In genomic region chr1:83796409-83796808, GRCh38 we compare ENCODE assay signal across 30 cellular contexts.
DNase-seq lines count a peak whose midpoint lies in the region; ATAC-seq, FAIRE-seq and TF ChIP-seq lines count a peak whose summit lies in the region.
"Had no signal": no experiment of that assay in that cellular context is flagged by ENCODE, and none has a peak within 500 bp of the region (broad histone marks: within the 10 kb centered on the region; RNA-seq: fewer than 3 reads in every experiment).

No MANE protein-coding gene starts in this region.

- H2AFZ ChIP-seq in GM23248: no peak overlapping the region

- H3K9me3 ChIP-seq in GM23248 (ENCODE audit: low read depth) (no peaks in the 10 kb centered on the region), kidney (ENCODE audit: control insufficient read depth in 1 of 2, low read length in 2 of 2) (no peaks in the 10 kb centered on the region), heart left ventricle (no peaks in the 10 kb centered on the region)
- H3K9me3 ChIP-seq: lower lobe of right lung had no signal

- CTCF ChIA-PET in activated CD8-positive, alpha-beta T cell treated with anti-CD3 and anti-CD28 coated beads, Interleukin-2, amount 10 ng/mL, durations not matched to agents 7 days and 5 days (lab: Charles Lee): no interaction called here

- no peak overlapping the region for H3K27ac Mint-ChIP-seq in activated CD8-positive, alpha-beta T cell treated with anti-CD3 and anti-CD28 coated beads, Interleukin-2, amount 10 ng/mL, durations not matched to agents 7 days and 5 days
- H3K27ac Mint-ChIP-seq: activated CD4-positive, alpha-beta T cell treated with anti-CD3 and anti-CD28 coated beads for 36 hours; activated naive CD4-positive, alpha-beta T cell treated with anti-CD3 and anti-CD28 coated beads, Interleukin-2, amount 50 U/mL, for 24 hours; activated T-helper 2 cell treated with anti-CD3 and anti-CD28 coated beads, Interferon-gamma antibody, Interleukin-2, Interleukin-4, amounts not matched to agents 10 μg/mL and 5 μg/mL and 100 μg/mL, durations not matched to agents 14 hours and 24 hours and 36 hours; natural killer cell treated with Interleukin-12 subunit alpha and Interleukin-12 subunit beta and Interleukin-15 and Interleukin-18, amount 100 ng/mL, for 72 hours; stimulated activated memory B cell treated with anti-CD40 and anti-IgM and Interleukin-4, amounts not matched to agents 10 μg/mL and 1 μg/mL and 100 μg/mL, for 72 hours; T-helper 2 cell treated with Interferon-gamma antibody and Interleukin-4, amounts not matched to agents 5 μg/mL and 100 μg/mL, for 36 hours had no signal

- no peak overlapping the region for H3K4me3 ChIP-seq in GM23248
- no peak overlapping the region for H3K4me3 ChIP-seq in choroid plexus epithelial cell (ENCODE audit: low read depth, low read length)
- no peak overlapping the region for H3K4me3 ChIP-seq in kidney (ENCODE audit: low read length in 2 of 2)
- H3K4me3 ChIP-seq in heart left ventricle: no peak overlapping the region
- H3K4me3 ChIP-seq: lower lobe of right lung had no signal

- POLR2A ChIA-PET in activated CD8-positive, alpha-beta T cell treated with anti-CD3 and anti-CD28 coated beads, Interleukin-2, amount 10 ng/mL, durations not matched to agents 7 days and 5 days (lab: Charles Lee): no interaction called here

- no peak for FAIRE-seq in kidney (lab: Jason Lieb, UNC)
- FAIRE-seq: bronchial epithelial cell, GM18507, GM19239 had no signal

- H3K27me3 Mint-ChIP-seq in activated CD8-positive, alpha-beta T cell treated with anti-CD3 and anti-CD28 coated beads, Interleukin-2, amount 10 ng/mL, durations not matched to agents 7 days and 5 days (ENCODE audit: low read depth): no peaks in the 10 kb centered on the region
- H3K27me3 Mint-ChIP-seq: activated CD4-positive, alpha-beta T cell treated with anti-CD3 and anti-CD28 coated beads for 36 hours; activated naive CD4-positive, alpha-beta T cell treated with anti-CD3 and anti-CD28 coated beads, Interleukin-2, amount 50 U/mL, for 24 hours; natural killer cell treated with Interleukin-12 subunit alpha and Interleukin-12 subunit beta and Interleukin-15 and Interleukin-18, amount 100 ng/mL, for 72 hours; stimulated activated memory B cell treated with anti-CD40 and anti-IgM and Interleukin-4, amounts not matched to agents 10 μg/mL and 1 μg/mL and 100 μg/mL, for 72 hours had no signal

- peak; percentile 46 for DNase-seq in GM23248
- DNase-seq in choroid plexus epithelial cell (ENCODE audit: low read depth): peak; percentile 17
- DNase-seq in iris pigment epithelial cell (ENCODE audit: low read depth): peak; percentile 11
- DNase-seq in kidney: no peak
- no peak for DNase-seq in activated CD8-positive, alpha-beta T cell treated with anti-CD3 and anti-CD28 coated beads, Interleukin-2, amount 10 ng/mL, durations not matched to agents 7 days and 5 days
- DNase-seq in NCI-H774 (lab: John Stamatoyannopoulos, UW): no peak
- DNase-seq in heart left ventricle: no peak
- DNase-seq: activated CD4-positive, alpha-beta T cell treated with anti-CD3 and anti-CD28 coated beads for 36 hours; activated T-cell treated with anti-CD3 and anti-CD28 coated beads for 4 hours; DND-41; effector CD4-positive, alpha-beta T cell; H9; Kasumi-1; lower lobe of right lung; MV-4-11; NCI-H1436; NCI-H2081 treated with DMSO at 0.1 percent for 48 hours; occipital lobe; stimulated activated CD4-positive, alpha-beta T cell treated with anti-CD3 and anti-CD28 coated beads, Interleukin-15, amount 100 ng/mL, for 24 hours; substantia nigra had no signal

- H3F3A ChIP-seq in GM23248 (ENCODE audit: insufficient read depth): no peaks in the 10 kb centered on the region

- H3K27me3 ChIP-seq in GM23248 (replicated peaks; ENCODE audit: insufficient read depth): no peaks in the 10 kb centered on the region
- H3K27me3 ChIP-seq in heart left ventricle: no peaks in the 10 kb centered on the region

- H3K4me3 Mint-ChIP-seq in activated CD8-positive, alpha-beta T cell treated with anti-CD3 and anti-CD28 coated beads, Interleukin-2, amount 10 ng/mL, durations not matched to agents 7 days and 5 days: no peak overlapping the region
- H3K4me3 Mint-ChIP-seq: activated CD4-positive, alpha-beta T cell treated with anti-CD3 and anti-CD28 coated beads for 36 hours; activated naive CD4-positive, alpha-beta T cell treated with anti-CD3 and anti-CD28 coated beads, Interleukin-2, amount 50 U/mL, for 24 hours; H9; natural killer cell treated with Interleukin-12 subunit alpha and Interleukin-12 subunit beta and Interleukin-15 and Interleukin-18, amount 100 ng/mL, for 72 hours; stimulated activated memory B cell treated with anti-CD40 and anti-IgM and Interleukin-4, amounts not matched to agents 10 μg/mL and 1 μg/mL and 100 μg/mL, for 72 hours; T-helper 2 cell treated with Interferon-gamma antibody and Interleukin-4, amounts not matched to agents 5 μg/mL and 100 μg/mL, for 36 hours had no signal

- H4K20me1 ChIP-seq in GM23248 (ENCODE audit: insufficient read depth): no peaks in the 10 kb centered on the region

- H3K27ac ChIP-seq in GM23248 (no peak overlapping the region), kidney (ENCODE audit: low read depth in 2 of 2, low read length in 2 of 2) (no peak overlapping the region), heart left ventricle (no peak overlapping the region)
- H3K27ac ChIP-seq: epithelial cell of prostate, lower lobe of right lung had no signal

- H3K36me3 Mint-ChIP-seq in activated CD8-positive, alpha-beta T cell treated with anti-CD3 and anti-CD28 coated beads, Interleukin-2, amount 10 ng/mL, durations not matched to agents 7 days and 5 days (ENCODE audit: low read depth): no peaks in the 10 kb centered on the region
- H3K36me3 Mint-ChIP-seq: natural killer cell treated with Interleukin-12 subunit alpha and Interleukin-12 subunit beta and Interleukin-15 and Interleukin-18, amount 100 ng/mL, for 72 hours; stimulated activated memory B cell treated with anti-CD40 and anti-IgM and Interleukin-4, amounts not matched to agents 10 μg/mL and 1 μg/mL and 100 μg/mL, for 72 hours had no signal

- ATAC-seq in activated CD8-positive, alpha-beta T cell treated with anti-CD3 and anti-CD28 coated beads, Interleukin-2, amount 10 ng/mL, durations not matched to agents 7 days and 5 days: no peak
- no peak for ATAC-seq in heart left ventricle
- ATAC-seq: activated CD4-positive, alpha-beta T cell treated with anti-CD3 and anti-CD28 coated beads for 36 hours; lower lobe of right lung; natural killer cell treated with Interleukin-12 subunit alpha and Interleukin-12 subunit beta and Interleukin-15 and Interleukin-18, amount 100 ng/mL, for 72 hours; Right ventricle myocardium inferior; stimulated activated memory B cell treated with anti-CD40 and anti-IgM and Interleukin-4, amounts not matched to agents 10 μg/mL and 1 μg/mL and 100 μg/mL, for 72 hours had no signal

- TF ChIP-seq CTCF in choroid plexus epithelial cell (conservative IDR thresholded peaks at IDR 0.05; ENCODE audit: low read depth, low read length) (no peak), kidney (IDR thresholded peaks at IDR 0.05; ENCODE audit: borderline replicate concordance, extremely low read depth, insufficient read depth) (no peak), heart left ventricle (IDR thresholded peaks at IDR 0.05) (no peak)

- H3K36me3 ChIP-seq in GM23248 (ENCODE audit: low read depth) (no peaks in the 10 kb centered on the region), kidney (ENCODE audit: control insufficient read depth in 1 of 2, insufficient read depth in 2 of 2, low read length in 2 of 2) (no peaks in the 10 kb centered on the region), heart left ventricle (no peaks in the 10 kb centered on the region)
- H3K36me3 ChIP-seq: lower lobe of right lung had no signal

- H3K9ac ChIP-seq in GM23248: no peak overlapping the region
- no peak overlapping the region for H3K9ac ChIP-seq in kidney (ENCODE audit: low read length in 2 of 2)

- H3K4me1 Mint-ChIP-seq in activated CD8-positive, alpha-beta T cell treated with anti-CD3 and anti-CD28 coated beads, Interleukin-2, amount 10 ng/mL, durations not matched to agents 7 days and 5 days (ENCODE audit: low read depth): no peaks in the 10 kb centered on the region
- H3K4me1 Mint-ChIP-seq: activated CD4-positive, alpha-beta T cell treated with anti-CD3 and anti-CD28 coated beads for 36 hours; activated naive CD4-positive, alpha-beta T cell treated with anti-CD3 and anti-CD28 coated beads, Interleukin-2, amount 50 U/mL, for 24 hours; stimulated activated memory B cell treated with anti-CD40 and anti-IgM and Interleukin-4, amounts not matched to agents 10 μg/mL and 1 μg/mL and 100 μg/mL, for 72 hours had no signal

- no peaks in the 10 kb centered on the region for H3K9me3 Mint-ChIP-seq in activated CD8-positive, alpha-beta T cell treated with anti-CD3 and anti-CD28 coated beads, Interleukin-2, amount 10 ng/mL, durations not matched to agents 7 days and 5 days (ENCODE audit: insufficient read depth)
- H3K9me3 Mint-ChIP-seq: activated naive CD4-positive, alpha-beta T cell treated with anti-CD3 and anti-CD28 coated beads, Interleukin-2, amount 50 U/mL, for 24 hours; activated T-helper 2 cell treated with anti-CD3 and anti-CD28 coated beads, Interferon-gamma antibody, Interleukin-2, Interleukin-4, amounts not matched to agents 10 μg/mL and 5 μg/mL and 100 μg/mL, durations not matched to agents 14 hours and 24 hours and 36 hours; H9; stimulated activated memory B cell treated with anti-CD40 and anti-IgM and Interleukin-4, amounts not matched to agents 10 μg/mL and 1 μg/mL and 100 μg/mL, for 72 hours; T-helper 2 cell treated with Interferon-gamma antibody and Interleukin-4, amounts not matched to agents 5 μg/mL and 100 μg/mL, for 36 hours had no signal

- no peaks in the 10 kb centered on the region for H3K79me2 ChIP-seq in GM23248 (ENCODE audit: insufficient read depth)

- no peak overlapping the region for H3K4me2 ChIP-seq in GM23248 (ENCODE audit: unreplicated experiment)

- 32 to 34% methylated on average over 4 of the region's 4 CpGs for WGBS in GM23248 (ENCODE audit: low coverage in 1 of 2, low lambda C conversion rate in 2 of 2, missing lambda C conversion rate in 2 of 2), 2 experiments
- WGBS in heart left ventricle, 4 donors: 83 to 91% (median 88%) methylated on average over 4 of the region's 4 CpGs

- intact Hi-C loops in kidney (cut with DNase I) (no loop called here), heart left ventricle (cut with DNase I) (no loop called here)

- in situ Hi-C loops in GM23248 (cut with MboI): no loop called here

- no peak for TF ChIP-seq POLR2A in heart left ventricle (IDR thresholded peaks at IDR 0.05)

- H3K4me1 ChIP-seq in GM23248 (ENCODE audit: insufficient read depth) (peaks cover 8% of the 10 kb centered on the region), kidney (ENCODE audit: control insufficient read depth in 1 of 2, insufficient read depth in 1 of 2, low read depth in 1 of 2, low read length in 2 of 2) (no peaks in the 10 kb centered on the region), heart left ventricle (peaks cover 0 to 2% (median 0%) of the 10 kb centered on the region in 12 donors)
- H3K4me1 ChIP-seq: lower lobe of right lung had no signal

- no peaks in the 10 kb centered on the region for H3K9me2 ChIP-seq in GM23248 (ENCODE audit: insufficient read depth)

Comparison
In these comparisons a context has a peak if more than half of its experiments do, and no peak if none do; other contexts are left out.
1. DNase-seq: peak in GM23248 (single experiment), choroid plexus epithelial cell (single experiment) and iris pigment epithelial cell (single experiment); none in kidney (single experiment), activated CD8-positive, alpha-beta T cell treated with anti-CD3 and anti-CD28 coated beads, Interleukin-2, amount 10 ng/mL, durations not matched to agents 7 days and 5 days (single experiment), NCI-H774 (single experiment) and heart left ventricle (0 of 5).